ENCODE assay signal across 8 cellular contexts in the genomic region with DNA sequence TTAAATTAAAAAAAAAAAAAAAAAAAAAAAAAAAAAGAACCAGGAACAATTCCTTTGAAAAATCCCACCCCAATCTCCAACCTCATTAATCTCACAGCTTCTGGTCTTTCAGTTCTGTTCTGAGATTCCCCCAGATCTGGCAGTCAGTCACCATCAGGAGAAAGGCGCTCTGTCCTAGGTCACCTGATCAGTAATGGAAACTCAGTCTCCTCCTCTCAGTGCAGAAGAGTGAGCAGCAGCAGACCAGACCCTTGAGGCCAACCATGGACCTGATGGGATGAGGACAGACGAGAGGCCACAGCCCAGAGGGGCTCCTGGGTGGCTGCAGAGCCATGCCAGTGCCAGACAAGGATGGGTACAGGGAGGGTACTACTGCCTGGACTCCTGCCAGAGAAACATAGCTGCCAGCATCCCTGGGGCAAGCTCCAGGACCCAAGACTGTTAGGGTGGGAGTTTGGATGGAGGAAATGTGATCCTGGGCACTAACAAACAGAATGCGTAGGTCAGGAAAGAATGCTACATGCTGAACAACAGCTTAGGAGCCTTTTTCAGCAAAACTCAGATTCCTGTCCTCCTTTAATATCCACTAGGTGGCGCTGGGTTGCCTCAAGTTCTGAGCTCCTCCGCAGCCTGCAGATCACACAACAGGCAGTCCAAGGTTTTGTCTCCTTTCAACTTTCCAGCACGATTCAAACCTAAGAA. TPM values are rescaled to one million over a fixed set of nuclear protein-coding genes. Genes with fewer than 3 reads are reported as not detected.
A peak's percentile ranks its signal among the peaks of the same experiment; 100 is the strongest.
DNase-seq lines count a peak whose midpoint lies in the region; ATAC-seq and TF ChIP-seq lines count a peak whose summit lies in the region.

No MANE protein-coding gene starts in this region.

- no peaks in the 10 kb centered on the region for H3K4me1 ChIP-seq in DOHH2 (ENCODE audit: control insufficient read depth, low read length)
- no peaks in the 10 kb centered on the region for H3K4me1 ChIP-seq in foreskin keratinocyte

- H3K4me2 ChIP-seq in DOHH2 (ENCODE audit: low read length) = no peak overlapping the region

- peak; percentile 85 for TF ChIP-seq CTCF in DOHH2 (IDR thresholded peaks at IDR 0.05; ENCODE audit: low read depth, low read length, poor library complexity, severe bottlenecking)
- peak; percentile 86 for TF ChIP-seq CTCF in LNCAP (IDR thresholded peaks at IDR 0.05)
- peak; percentile 88 for TF ChIP-seq CTCF in foreskin keratinocyte (conservative IDR thresholded peaks at IDR 0.05)

- no peaks in the 10 kb centered on the region for H4K20me1 ChIP-seq in DOHH2 (ENCODE audit: control insufficient read depth, insufficient read depth, low read depth, low read length)

- no peaks in the 10 kb centered on the region for H3K27me3 ChIP-seq in DOHH2 (ENCODE audit: control insufficient read depth, low read length)
- H3K27me3 ChIP-seq in foreskin keratinocyte = no peaks in the 10 kb centered on the region

- no peaks in the 10 kb centered on the region for H3K9me2 ChIP-seq in DOHH2 (replicated peaks; ENCODE audit: control insufficient read depth, low read length)

- H3K27ac ChIP-seq in DOHH2 (ENCODE audit: low read depth, low read length) (no peak overlapping the region), foreskin keratinocyte (no peak overlapping the region)

- peak; percentile 86 for DNase-seq in RKO (ENCODE audit: low spot score)
- peak; percentile 17 for DNase-seq in activated T-helper 9 cell treated with anti-CD3 and anti-CD28 coated beads, Interleukin-2, amount 50 U/mL, for 16 hours (ENCODE audit: low read depth)
- peak in 1 of 2 donors; percentile 42 for DNase-seq in foreskin keratinocyte
- DNase-seq in occipital lobe (lab: John Stamatoyannopoulos, UW) = peak; percentile 39

- H3F3A ChIP-seq in DOHH2 (ENCODE audit: control insufficient read depth, insufficient read depth) = peaks cover 11% of the 10 kb centered on the region

- no peaks in the 10 kb centered on the region for H3K79me2 ChIP-seq in DOHH2 (ENCODE audit: control insufficient read depth, low read length)

- peak; percentile 51 for ATAC-seq in foreskin keratinocyte
- ATAC-seq in HG03139 (IDR thresholded peaks at IDR 0.05; ENCODE audit: unreplicated experiment) = no peak
- ATAC-seq in HG03039 (IDR thresholded peaks at IDR 0.05; ENCODE audit: unreplicated experiment) = no peak

- no peaks in the 10 kb centered on the region for H3K9me3 ChIP-seq in DOHH2 (ENCODE audit: control insufficient read depth, insufficient read depth, low read length)

- no peak overlapping the region for H3K4me3 ChIP-seq in DOHH2 (ENCODE audit: low read length)

- H3K36me3 ChIP-seq in DOHH2 (ENCODE audit: control insufficient read depth, low read length) = peaks cover 43% of the 10 kb centered on the region

RNA-seq across cellular contexts. Expression of a gene that starts 28.7 kb away (rescaled TPM):
- total RNA-seq in foreskin keratinocyte (64.5 and 77.7 TPM in 2 replicates), occipital lobe (50.7 TPM)
- polyA plus RNA-seq in foreskin keratinocyte = 76.2 and 105 TPM in 2 replicates

RNA-seq across cellular contexts. Expression of a gene that starts 31.7 kb away (rescaled TPM):
- 15.9 and 16.7 TPM in 2 replicates for total RNA-seq in foreskin keratinocyte
- 26.2 and 28.4 TPM in 2 replicates for polyA plus RNA-seq in foreskin keratinocyte
- total RNA-seq in occipital lobe = 6.1 TPM

RNA-seq across cellular contexts. Expression of a gene that starts 34.3 kb away (rescaled TPM):
- total RNA-seq in foreskin keratinocyte (20.3 and 27.5 TPM in 2 replicates), occipital lobe (3.0 TPM)
- polyA plus RNA-seq in foreskin keratinocyte = 27.0 and 32.0 TPM in 2 replicates

RNA-seq across cellular contexts. Expression of a gene that starts 45.7 kb away (rescaled TPM):
- total RNA-seq in foreskin keratinocyte (not detected in 2 replicates), occipital lobe (0.31 TPM)
- 0.07 TPM in 1 of 2 replicates, not detected in the other for polyA plus RNA-seq in foreskin keratinocyte

RNA-seq across cellular contexts. Expression of a gene that starts 53.1 kb away (rescaled TPM):
- total RNA-seq in foreskin keratinocyte (46.4 and 67.2 TPM in 2 replicates), occipital lobe (11.4 TPM)
- polyA plus RNA-seq in foreskin keratinocyte = 70.7 and 98.1 TPM in 2 replicates
